8 cellular contexts compared by ENCODE assay signal in genomic region chr2:224957540-224958465, GRCh38.
A peak's percentile ranks its signal among the peaks of the same experiment; 100 is the strongest.
DNase-seq lines count a peak whose midpoint lies in the region; ATAC-seq, FAIRE-seq and TF ChIP-seq lines count a peak whose summit lies in the region.

No MANE protein-coding gene starts in this region.

- POLR2A ChIA-PET in activated CD4-positive, alpha-beta memory T cell treated with anti-CD3 and anti-CD28 coated beads, Interleukin-2, amount 10 ng/mL, durations not matched to agents 7 days and 5 days (lab: Charles Lee), result interaction anchor here (0.9 to 5.6 kb wide), 5 partner anchors 11 to 30 kb away, joined by 3 to 37 read pairs (median 6); no protein-coding TSS in a partner anchor

- peak overlapping the region; percentile 65 for H3K27ac ChIP-seq in substantia nigra (ENCODE audit: low read depth, low read length, poor library complexity, severe bottlenecking)

- H3K27ac Mint-ChIP-seq in activated CD8-positive, alpha-beta memory T cell treated with anti-CD3 and anti-CD28 coated beads, Interleukin-2, amount 10 ng/mL, durations not matched to agents 7 days and 5 days, result peak overlapping the region; percentile 76
- peak overlapping the region; percentile 58 for H3K27ac Mint-ChIP-seq in activated CD4-positive, alpha-beta memory T cell treated with anti-CD3 and anti-CD28 coated beads, Interleukin-2, amount 10 ng/mL, durations not matched to agents 7 days and 5 days
- no peak overlapping the region for H3K27ac Mint-ChIP-seq in glutamatergic neuron (ENCODE audit: unreplicated experiment)

- H3K4me3 Mint-ChIP-seq in activated CD8-positive, alpha-beta memory T cell treated with anti-CD3 and anti-CD28 coated beads, Interleukin-2, amount 10 ng/mL, durations not matched to agents 7 days and 5 days, result peak overlapping the region; percentile 37
- H3K4me3 Mint-ChIP-seq in activated CD4-positive, alpha-beta memory T cell treated with anti-CD3 and anti-CD28 coated beads, Interleukin-2, amount 10 ng/mL, durations not matched to agents 7 days and 5 days, result no peak overlapping the region
- H3K4me3 Mint-ChIP-seq in glutamatergic neuron (ENCODE audit: unreplicated experiment), result no peak overlapping the region

- no peak for DNase-seq in activated CD8-positive, alpha-beta memory T cell treated with anti-CD3 and anti-CD28 coated beads, Interleukin-2, amount 10 ng/mL, durations not matched to agents 7 days and 5 days
- DNase-seq in activated CD8-positive, alpha-beta memory T cell treated with anti-CD3 and anti-CD28 coated beads, Interleukin-2, amount 50 U/mL, for 4 hours, result no peak
- DNase-seq in activated CD4-positive, alpha-beta memory T cell treated with anti-CD3 and anti-CD28 coated beads, Interleukin-2, amount 10 ng/mL, durations not matched to agents 7 days and 5 days, result no peak
- no peak for DNase-seq in substantia nigra (lab: John Stamatoyannopoulos, UW)
- DNase-seq in RCC 7860 (ENCODE audit: low spot score), result no peak
- no peak for DNase-seq in dedifferentiated amniotic fluid mesenchymal stem cell (ENCODE audit: extremely low spot score)
- no peak for DNase-seq in glutamatergic neuron

- peaks cover 79% of the 10 kb centered on the region for H3K4me1 Mint-ChIP-seq in activated CD8-positive, alpha-beta memory T cell treated with anti-CD3 and anti-CD28 coated beads, Interleukin-2, amount 10 ng/mL, durations not matched to agents 7 days and 5 days
- H3K4me1 Mint-ChIP-seq in activated CD4-positive, alpha-beta memory T cell treated with anti-CD3 and anti-CD28 coated beads, Interleukin-2, amount 10 ng/mL, durations not matched to agents 7 days and 5 days, result peaks cover 71% of the 10 kb centered on the region
- peaks cover 2% of the 10 kb centered on the region for H3K4me1 Mint-ChIP-seq in glutamatergic neuron (ENCODE audit: low read depth, unreplicated experiment)

- peak; percentile 72 for ATAC-seq in activated CD8-positive, alpha-beta memory T cell treated with anti-CD3 and anti-CD28 coated beads, Interleukin-2, amount 10 ng/mL, durations not matched to agents 7 days and 5 days
- ATAC-seq in HG02870 (IDR thresholded peaks at IDR 0.05; ENCODE audit: unreplicated experiment), result peak; percentile 87

- H3K27me3 Mint-ChIP-seq in activated CD8-positive, alpha-beta memory T cell treated with anti-CD3 and anti-CD28 coated beads, Interleukin-2, amount 10 ng/mL, durations not matched to agents 7 days and 5 days, result no peaks in the 10 kb centered on the region
- H3K27me3 Mint-ChIP-seq in activated CD4-positive, alpha-beta memory T cell treated with anti-CD3 and anti-CD28 coated beads, Interleukin-2, amount 10 ng/mL, durations not matched to agents 7 days and 5 days, result no peaks in the 10 kb centered on the region
- peaks cover 1% of the 10 kb centered on the region for H3K27me3 Mint-ChIP-seq in glutamatergic neuron (ENCODE audit: unreplicated experiment)

- no peaks in the 10 kb centered on the region for H3K9me3 Mint-ChIP-seq in activated CD8-positive, alpha-beta memory T cell treated with anti-CD3 and anti-CD28 coated beads, Interleukin-2, amount 10 ng/mL, durations not matched to agents 7 days and 5 days (ENCODE audit: low read depth)
- peaks cover 3% of the 10 kb centered on the region for H3K9me3 Mint-ChIP-seq in activated CD4-positive, alpha-beta memory T cell treated with anti-CD3 and anti-CD28 coated beads, Interleukin-2, amount 10 ng/mL, durations not matched to agents 7 days and 5 days
- no peaks in the 10 kb centered on the region for H3K9me3 Mint-ChIP-seq in glutamatergic neuron (ENCODE audit: unreplicated experiment)

- H3K36me3 Mint-ChIP-seq in activated CD8-positive, alpha-beta memory T cell treated with anti-CD3 and anti-CD28 coated beads, Interleukin-2, amount 10 ng/mL, durations not matched to agents 7 days and 5 days, result peaks cover 25% of the 10 kb centered on the region
- H3K36me3 Mint-ChIP-seq in activated CD4-positive, alpha-beta memory T cell treated with anti-CD3 and anti-CD28 coated beads, Interleukin-2, amount 10 ng/mL, durations not matched to agents 7 days and 5 days (ENCODE audit: low read depth), result peaks cover 46% of the 10 kb centered on the region
- H3K36me3 Mint-ChIP-seq in glutamatergic neuron (ENCODE audit: unreplicated experiment), result no peaks in the 10 kb centered on the region

- CTCF ChIA-PET in activated CD8-positive, alpha-beta memory T cell treated with anti-CD3 and anti-CD28 coated beads, Interleukin-2, amount 10 ng/mL, durations not matched to agents 7 days and 5 days (lab: Charles Lee), result interaction anchor here (0.8 to 2.5 kb wide), 8 partner anchors 9 to 112 kb away, joined by 3 to 5 read pairs (median 3); no protein-coding TSS in a partner anchor
- CTCF ChIA-PET in activated CD4-positive, alpha-beta memory T cell treated with anti-CD3 and anti-CD28 coated beads, Interleukin-2, amount 10 ng/mL, durations not matched to agents 7 days and 5 days (lab: Charles Lee), result no interaction called here

- no peak for FAIRE-seq in RCC 7860 (lab: Jason Lieb, UNC)

- no peak for TF ChIP-seq CTCF in glutamatergic neuron (IDR thresholded peaks at IDR 0.05; ENCODE audit: partially characterized antibody, unreplicated experiment)
